In genomic region chr3:182259579-182259978, GRCh38 we compare ENCODE assay signal across 12 cellular contexts.
DNase-seq lines count a peak whose midpoint lies in the region; ATAC-seq and TF ChIP-seq lines count a peak whose summit lies in the region.
"Had no signal": no experiment of that assay in that cellular context is flagged by ENCODE, and none has a peak within 500 bp of the region (broad histone marks: within the 10 kb centered on the region; RNA-seq: fewer than 3 reads in every experiment).

No MANE protein-coding gene starts in this region.

- no peaks in the 10 kb centered on the region for H4K20me1 ChIP-seq in OCI-LY7 (ENCODE audit: insufficient read depth, low read length)

- H3K36me3 Mint-ChIP-seq in activated naive CD4-positive, alpha-beta T cell treated with anti-CD3 and anti-CD28 coated beads for 36 hours (ENCODE audit: low read depth): no peaks in the 10 kb centered on the region
- H3K36me3 Mint-ChIP-seq: activated naive CD8-positive, alpha-beta T cell; natural killer cell had no signal

- no peaks in the 10 kb centered on the region for H3K9me3 ChIP-seq in mucosa of descending colon
- H3K9me3 ChIP-seq in OCI-LY7 (ENCODE audit: low read length): no peaks in the 10 kb centered on the region

- no peak overlapping the region for H3K27ac ChIP-seq in OCI-LY7 (ENCODE audit: low read depth, low read length, poor library complexity, severe bottlenecking)

- no peaks in the 10 kb centered on the region for H3K79me2 ChIP-seq in OCI-LY7 (ENCODE audit: insufficient read depth, low read depth, low read length)

- H2AFZ ChIP-seq in OCI-LY7 (ENCODE audit: low read length): no peak overlapping the region

- no peak overlapping the region for H3K4me3 Mint-ChIP-seq in activated naive CD4-positive, alpha-beta T cell treated with anti-CD3 and anti-CD28 coated beads for 36 hours
- H3K4me3 Mint-ChIP-seq: activated naive CD8-positive, alpha-beta T cell; natural killer cell had no signal

- H3K36me3 ChIP-seq in mucosa of descending colon (ENCODE audit: low read depth) (no peaks in the 10 kb centered on the region), OCI-LY7 (ENCODE audit: insufficient read depth, low read length) (no peaks in the 10 kb centered on the region)

- CTCF ChIA-PET in activated naive CD4-positive, alpha-beta T cell treated with anti-CD3 and anti-CD28 coated beads for 36 hours (lab: Charles Lee): interaction anchor here (0.6 kb wide), 1 partner anchor 243 kb away, joined by 3 read pairs; no protein-coding TSS in a partner anchor
- CTCF ChIA-PET in OCI-LY7 (lab: Charles Lee; ENCODE audit: unreplicated experiment): no interaction called here

- POLR2A ChIA-PET in OCI-LY7 (lab: Charles Lee): interaction anchor here (1.0 kb wide), 1 partner anchor 89 kb away, joined by 3 read pairs; no protein-coding TSS in a partner anchor

- intact Hi-C loops in mucosa of descending colon (cut with DNase I, micrococcal nuclease): loop anchor here in 1 of 2 donors (10.0 kb wide), 1 partner anchor 545 kb away; the partner anchor contains the start of gene SOX2
- intact Hi-C loops in activated naive CD4-positive, alpha-beta T cell treated with anti-CD3 and anti-CD28 coated beads for 36 hours (cut with micrococcal nuclease): no loop called here
- intact Hi-C loops in OCI-LY7 (cut with micrococcal nuclease; ENCODE audit: unreplicated experiment): loop anchor here (5.0 to 10.0 kb wide), 3 partner anchors 233 to 423 kb away; no protein-coding TSS in a partner anchor

- H3K27me3 Mint-ChIP-seq in activated naive CD4-positive, alpha-beta T cell treated with anti-CD3 and anti-CD28 coated beads for 36 hours (ENCODE audit: low read depth): peaks cover 7% of the 10 kb centered on the region

- no TSS peak for BruUV-seq in OCI-LY7 (replicated peaks; lab: Mats Ljungman, UMichigan)

- H3K4me2 ChIP-seq in OCI-LY7 (ENCODE audit: low read length): no peak overlapping the region

- H3K9me2 ChIP-seq in OCI-LY7 (ENCODE audit: insufficient read depth, low read length): no peaks in the 10 kb centered on the region

- no peaks in the 10 kb centered on the region for H3K4me1 Mint-ChIP-seq in activated naive CD4-positive, alpha-beta T cell treated with anti-CD3 and anti-CD28 coated beads for 36 hours (ENCODE audit: low read depth)
- H3K4me1 Mint-ChIP-seq: natural killer cell had no signal

- no peak overlapping the region for H3K27ac Mint-ChIP-seq in activated naive CD4-positive, alpha-beta T cell treated with anti-CD3 and anti-CD28 coated beads for 36 hours
- H3K27ac Mint-ChIP-seq: activated naive CD8-positive, alpha-beta T cell; natural killer cell had no signal

- TF ChIP-seq CTCF in mucosa of descending colon (IDR thresholded peaks at IDR 0.05): no peak
- no peak for TF ChIP-seq CTCF in OCI-LY7 (conservative IDR thresholded peaks at IDR 0.05; ENCODE audit: low read length)

- H3K9me3 Mint-ChIP-seq in activated naive CD4-positive, alpha-beta T cell treated with anti-CD3 and anti-CD28 coated beads for 36 hours: no peaks in the 10 kb centered on the region

- no peaks in the 10 kb centered on the region for H3K4me1 ChIP-seq in mucosa of descending colon (ENCODE audit: low read depth)
- peaks cover 21% of the 10 kb centered on the region for H3K4me1 ChIP-seq in OCI-LY7 (ENCODE audit: insufficient read depth, low read length, poor library complexity, severe bottlenecking)

- ATAC-seq in mucosa of descending colon: peak; percentile 34
- no peak for ATAC-seq in HG03097 (IDR thresholded peaks at IDR 0.05; ENCODE audit: low FRiP score, unreplicated experiment)
- no peak for ATAC-seq in GM19324 (IDR thresholded peaks at IDR 0.05; ENCODE audit: low FRiP score, unreplicated experiment)
- ATAC-seq: natural killer cell had no signal

- DNase-seq in C1 segment of cervical spinal cord (lab: John Stamatoyannopoulos, UW) (peak in 10 of 14 donors; percentile 26 to 66 (median 43)), NCI-H2196 (lab: John Stamatoyannopoulos, UW; ENCODE audit: unreplicated experiment) (peak; percentile 69), ecto neural progenitor cell (ENCODE audit: low spot score) (peak; percentile 61), mucosa of descending colon (no peak), OCI-LY7 (ENCODE audit: low spot score) (no peak)
- no peak for DNase-seq in activated naive CD4-positive, alpha-beta T cell treated with anti-CD3 and anti-CD28 coated beads for 36 hours
- DNase-seq: effector memory CD4-positive, alpha-beta T cell; natural killer cell; T1000 had no signal

- H3K4me3 ChIP-seq in mucosa of descending colon (no peak overlapping the region), OCI-LY7 (ENCODE audit: low read depth, low read length, poor library complexity, severe bottlenecking) (no peak overlapping the region)

Comparison
In these comparisons a context has a peak if more than half of its experiments do, and no peak if none do; other contexts are left out.
1. DNase-seq: peak in C1 segment of cervical spinal cord (10 of 14), NCI-H2196 (single experiment) and ecto neural progenitor cell (single experiment); none in mucosa of descending colon (0 of 3), activated naive CD4-positive, alpha-beta T cell treated with anti-CD3 and anti-CD28 coated beads for 36 hours (single experiment) and OCI-LY7 (single experiment).